16 cellular contexts compared by ENCODE assay signal in the genomic region with DNA sequence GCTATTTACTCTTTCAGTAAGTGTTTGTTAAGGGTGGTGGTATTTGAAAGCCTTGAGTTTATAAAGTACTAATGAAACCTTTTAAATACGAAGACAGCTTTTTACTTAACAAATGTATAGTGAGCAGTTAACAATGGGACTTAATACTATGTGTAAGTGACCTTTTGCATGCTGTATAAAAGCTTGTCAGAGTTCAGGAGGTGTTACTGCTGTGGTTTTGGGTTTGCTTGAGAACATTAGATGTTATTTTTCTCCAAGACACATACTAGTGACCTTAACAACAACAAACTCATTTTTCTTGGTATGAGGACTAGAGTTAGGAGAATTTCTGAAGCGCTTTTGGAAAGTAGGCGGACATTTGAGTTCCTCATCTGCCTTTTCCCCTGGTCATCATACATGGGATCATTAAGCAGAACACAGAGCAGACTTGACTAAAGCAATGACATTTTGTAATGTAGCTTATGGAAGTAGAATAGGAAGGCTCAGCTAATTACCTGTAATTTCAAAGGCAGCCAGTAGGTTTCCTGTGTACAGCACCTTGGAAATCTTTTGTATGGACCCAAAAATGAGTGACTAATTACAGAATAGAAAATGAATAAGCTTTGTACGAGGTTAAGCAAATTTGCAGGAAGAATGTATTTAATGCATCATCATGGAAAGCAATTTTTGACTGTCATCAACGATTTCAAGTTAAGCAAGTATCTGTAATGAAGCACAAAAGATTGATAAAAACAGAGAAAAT. TPM values are rescaled to one million over a fixed set of nuclear protein-coding genes. Genes with fewer than 3 reads are reported as not detected.
DNase-seq lines count a peak whose midpoint lies in the region; ATAC-seq and TF ChIP-seq lines count a peak whose summit lies in the region.
"Had no signal": no experiment of that assay in that cellular context is flagged by ENCODE, and none has a peak within 500 bp of the region (broad histone marks: within the 10 kb centered on the region; RNA-seq: fewer than 3 reads in every experiment).

No MANE protein-coding gene starts in this region.

- H3K9me2 ChIP-seq in Loucy (replicated peaks; ENCODE audit: low read depth, low read length) (no peaks in the 10 kb centered on the region), PC-9 (ENCODE audit: insufficient read depth) (no peaks in the 10 kb centered on the region)

- DNase-seq in activated T-cell treated with anti-CD3 and anti-CD28 coated beads, Interleukin-2, amount 50 U/mL, for 4 hours = no peak
- no peak for DNase-seq in activated T-cell treated with anti-CD3 and anti-CD28 coated beads, Interleukin-2, amount 50 U/mL, for 48 hours
- DNase-seq in chondrocyte (ENCODE audit: low spot score) = no peak
- no peak for DNase-seq in NCI-H526 treated with DMSO at 0.1 percent for 48 hours (lab: John Stamatoyannopoulos, UW)
- DNase-seq in putamen (ENCODE audit: low spot score) = no peak
- DNase-seq in PC-9 = no peak
- DNase-seq: AML-193, amygdala, GF-D8, heart right ventricle, left ventricle myocardium superior, NCI-H1930, nucleus accumbens had no signal

- H3F3A ChIP-seq in Loucy (ENCODE audit: low read depth) = no peaks in the 10 kb centered on the region
- H3F3A ChIP-seq in PC-9 (ENCODE audit: insufficient read depth, low read depth) = no peaks in the 10 kb centered on the region

- H3K9me3 ChIP-seq in Loucy (ENCODE audit: insufficient read depth, low read depth, low read length) (no peaks in the 10 kb centered on the region), PC-9 (ENCODE audit: insufficient read depth, low read depth) (no peaks in the 10 kb centered on the region)
- H3K9me3 ChIP-seq: heart right ventricle had no signal

- no peak overlapping the region for H2AFZ ChIP-seq in Loucy (ENCODE audit: low read length)
- no peak overlapping the region for H2AFZ ChIP-seq in PC-9

- H3K27me3 Mint-ChIP-seq in activated T-cell treated with anti-CD3 and anti-CD28 coated beads, Interleukin-2, amount 50 U/mL, for 4 hours (ENCODE audit: low read depth) = peaks cover 2% of the 10 kb centered on the region
- no peaks in the 10 kb centered on the region for H3K27me3 Mint-ChIP-seq in chondrocyte (ENCODE audit: low read depth)
- no peaks in the 10 kb centered on the region for H3K27me3 Mint-ChIP-seq in stimulated activated naive CD8-positive, alpha-beta T cell treated with anti-CD3 and anti-CD28 coated beads, Interleukin-15, Interleukin-2, amounts not matched to agents 100 ng/mL and 50 ng/mL, for 24 hours

- H3K4me1 ChIP-seq in Loucy (ENCODE audit: insufficient read depth, low read length, poor library complexity, severe bottlenecking) = peaks cover 10% of the 10 kb centered on the region
- H3K4me1 ChIP-seq in PC-9 (replicated peaks; ENCODE audit: insufficient read depth) = no peaks in the 10 kb centered on the region

- H3K4me2 ChIP-seq in Loucy (ENCODE audit: low read depth, low read length, poor library complexity, severe bottlenecking) (no peak overlapping the region), PC-9 (no peak overlapping the region)

- H3K4me3 Mint-ChIP-seq in activated T-cell treated with anti-CD3 and anti-CD28 coated beads, Interleukin-2, amount 50 U/mL, for 4 hours = no peak overlapping the region
- no peak overlapping the region for H3K4me3 Mint-ChIP-seq in chondrocyte (ENCODE audit: unreplicated experiment)
- no peak overlapping the region for H3K4me3 Mint-ChIP-seq in stimulated activated naive CD8-positive, alpha-beta T cell treated with anti-CD3 and anti-CD28 coated beads, Interleukin-15, Interleukin-2, amounts not matched to agents 100 ng/mL and 50 ng/mL, for 24 hours
- H3K4me3 Mint-ChIP-seq: T-helper 2 cell treated with Interferon-gamma antibody and Interleukin-4, amounts not matched to agents 5 μg/mL and 100 μg/mL, for 36 hours had no signal

- CTCF ChIA-PET in PC-9 (lab: Charles Lee) = no interaction called here

- H3K36me3 ChIP-seq in Loucy (ENCODE audit: insufficient read depth, low read length) (no peaks in the 10 kb centered on the region), PC-9 (ENCODE audit: low read depth) (no peaks in the 10 kb centered on the region)
- H3K36me3 ChIP-seq: heart right ventricle had no signal

- no peak overlapping the region for H3K27ac Mint-ChIP-seq in chondrocyte (ENCODE audit: unreplicated experiment)
- peak overlapping the region; percentile 63 for H3K27ac Mint-ChIP-seq in stimulated activated naive CD8-positive, alpha-beta T cell treated with anti-CD3 and anti-CD28 coated beads, Interleukin-15, Interleukin-2, amounts not matched to agents 100 ng/mL and 50 ng/mL, for 24 hours
- H3K27ac Mint-ChIP-seq: T-helper 2 cell treated with Interferon-gamma antibody and Interleukin-4, amounts not matched to agents 5 μg/mL and 100 μg/mL, for 36 hours had no signal

- POLR2A ChIA-PET in PC-9 (lab: Charles Lee; ENCODE audit: unreplicated experiment) = no interaction called here

- no peaks in the 10 kb centered on the region for H3K27me3 ChIP-seq in Loucy (ENCODE audit: insufficient read depth, low read length, poor library complexity, severe bottlenecking)
- no peaks in the 10 kb centered on the region for H3K27me3 ChIP-seq in PC-9 (ENCODE audit: insufficient read depth, low read depth)
- H3K27me3 ChIP-seq: heart right ventricle had no signal

- TF ChIP-seq CTCF in Loucy (conservative IDR thresholded peaks at IDR 0.05; ENCODE audit: low read length) (peak; percentile 53), chondrocyte (IDR thresholded peaks at IDR 0.05) (peak; percentile 53), PC-9 (conservative IDR thresholded peaks at IDR 0.05) (no peak)

- BruUV-seq in PC-9 (replicated peaks; lab: Mats Ljungman, UMichigan) = no TSS peak

- H4K20me1 ChIP-seq in Loucy (ENCODE audit: insufficient read depth, low read length, poor library complexity, severe bottlenecking) (peaks cover 54% of the 10 kb centered on the region), PC-9 (ENCODE audit: insufficient read depth) (no peaks in the 10 kb centered on the region)

- H3K4me1 Mint-ChIP-seq in activated T-cell treated with anti-CD3 and anti-CD28 coated beads, Interleukin-2, amount 50 U/mL, for 4 hours (ENCODE audit: low read depth) = peaks cover 52% of the 10 kb centered on the region
- peaks cover 41% of the 10 kb centered on the region for H3K4me1 Mint-ChIP-seq in chondrocyte (ENCODE audit: low read depth)
- peaks cover 62% of the 10 kb centered on the region for H3K4me1 Mint-ChIP-seq in stimulated activated naive CD8-positive, alpha-beta T cell treated with anti-CD3 and anti-CD28 coated beads, Interleukin-15, Interleukin-2, amounts not matched to agents 100 ng/mL and 50 ng/mL, for 24 hours (ENCODE audit: low read depth)

- ATAC-seq in activated T-cell treated with anti-CD3 and anti-CD28 coated beads, Interleukin-2, amount 50 U/mL, for 4 hours = peak; percentile 53 to 61
- ATAC-seq: heart right ventricle, left ventricle myocardium superior had no signal

- H3K79me2 ChIP-seq in Loucy (ENCODE audit: insufficient read depth, low read length) = peaks cover 98% of the 10 kb centered on the region
- peaks cover 55% of the 10 kb centered on the region for H3K79me2 ChIP-seq in PC-9 (ENCODE audit: low read depth)

- no peaks in the 10 kb centered on the region for H3K9me3 Mint-ChIP-seq in activated T-cell treated with anti-CD3 and anti-CD28 coated beads, Interleukin-2, amount 50 U/mL, for 4 hours
- no peaks in the 10 kb centered on the region for H3K9me3 Mint-ChIP-seq in chondrocyte (ENCODE audit: low read depth)
- no peaks in the 10 kb centered on the region for H3K9me3 Mint-ChIP-seq in stimulated activated naive CD8-positive, alpha-beta T cell treated with anti-CD3 and anti-CD28 coated beads, Interleukin-15, Interleukin-2, amounts not matched to agents 100 ng/mL and 50 ng/mL, for 24 hours
- H3K9me3 Mint-ChIP-seq: T-helper 2 cell treated with Interferon-gamma antibody and Interleukin-4, amounts not matched to agents 5 μg/mL and 100 μg/mL, for 36 hours had no signal

- H3K36me3 Mint-ChIP-seq in activated T-cell treated with anti-CD3 and anti-CD28 coated beads, Interleukin-2, amount 50 U/mL, for 4 hours (ENCODE audit: insufficient read depth) = peaks cover 5% of the 10 kb centered on the region
- peaks cover 2% of the 10 kb centered on the region for H3K36me3 Mint-ChIP-seq in chondrocyte (ENCODE audit: low read depth)
- peaks cover 11% of the 10 kb centered on the region for H3K36me3 Mint-ChIP-seq in stimulated activated naive CD8-positive, alpha-beta T cell treated with anti-CD3 and anti-CD28 coated beads, Interleukin-15, Interleukin-2, amounts not matched to agents 100 ng/mL and 50 ng/mL, for 24 hours (ENCODE audit: low read depth)

- intact Hi-C loops in PC-9 (cut with micrococcal nuclease; ENCODE audit: unreplicated experiment) = no loop called here

- no peak overlapping the region for H3K9ac ChIP-seq in Loucy (ENCODE audit: low read depth, low read length, poor library complexity, severe bottlenecking)

- H3K4me3 ChIP-seq in Loucy (ENCODE audit: low read length, poor library complexity, severe bottlenecking) (no peak overlapping the region), PC-9 (no peak overlapping the region)
- H3K4me3 ChIP-seq: heart right ventricle had no signal

- no peak overlapping the region for H3K27ac ChIP-seq in PC-9
- H3K27ac ChIP-seq: heart right ventricle had no signal

RNA-seq across cellular contexts. Expression of a gene that starts 14.1 kb away (rescaled TPM):
- 10 to 100 TPM; 19.1 to 22.3 (median 21.4) TPM for total RNA-seq in activated T-cell treated with anti-CD3 and anti-CD28 coated beads, Interleukin-2, amount 50 U/mL, for 4 hours
- total RNA-seq in chondrocyte = 40.7 to 63.7 TPM (median 60.9 TPM) in 3 replicates
- 52.7 and 60.8 TPM in 2 replicates for total RNA-seq in PC-9 (2021)
